In genomic region chr5:134099939-134100282, GRCh38 we compare ENCODE assay signal across 11 cellular contexts. TPM values are rescaled to one million over a fixed set of nuclear protein-coding genes. Genes with fewer than 3 reads are reported as not detected.
A peak's percentile ranks its signal among the peaks of the same experiment; 100 is the strongest.
DNase-seq lines count a peak whose midpoint lies in the region; ATAC-seq and TF ChIP-seq lines count a peak whose summit lies in the region.
"Had no signal": no experiment of that assay in that cellular context is flagged by ENCODE, and none has a peak within 500 bp of the region (broad histone marks: within the 10 kb centered on the region; RNA-seq: fewer than 3 reads in every experiment).

No MANE protein-coding gene starts in this region.

- POLR2A ChIA-PET in naive thymus-derived CD8-positive, alpha-beta T cell (lab: Charles Lee), result interaction anchor here (0.6 to 2.0 kb wide), 3 partner anchors 77 to 270 kb away, joined by 3 to 11 read pairs (median 4); partner anchors contain the start of gene SKP1

- H3K27ac ChIP-seq in HUES64 (ENCODE audit: low read depth, low read length) (peak overlapping the region; percentile 79; the same call in 1 of the 2 replicates), vagina (no peak overlapping the region)
- H3K27ac ChIP-seq: parathyroid adenoma had no signal

- H3K9me3 Mint-ChIP-seq in activated naive CD8-positive, alpha-beta T cell treated with anti-CD3 and anti-CD28 coated beads for 36 hours, result no peaks in the 10 kb centered on the region
- no peaks in the 10 kb centered on the region for H3K9me3 Mint-ChIP-seq in naive thymus-derived CD8-positive, alpha-beta T cell
- peaks cover 3% of the 10 kb centered on the region for H3K9me3 Mint-ChIP-seq in glutamatergic neuron (ENCODE audit: unreplicated experiment)

- H3K27ac Mint-ChIP-seq in activated naive CD8-positive, alpha-beta T cell treated with anti-CD3 and anti-CD28 coated beads for 36 hours, result peak overlapping the region; percentile 90
- H3K27ac Mint-ChIP-seq in naive thymus-derived CD8-positive, alpha-beta T cell, result peak overlapping the region; percentile 88 to 98 (median 96)
- H3K27ac Mint-ChIP-seq in glutamatergic neuron (ENCODE audit: unreplicated experiment), result no peak overlapping the region

- peaks cover 81% of the 10 kb centered on the region for H3K4me1 Mint-ChIP-seq in activated naive CD8-positive, alpha-beta T cell treated with anti-CD3 and anti-CD28 coated beads for 36 hours
- peaks cover 41 to 90% (median 85%) of the 10 kb centered on the region in 4 donors for H3K4me1 Mint-ChIP-seq in naive thymus-derived CD8-positive, alpha-beta T cell
- peaks cover 5% of the 10 kb centered on the region for H3K4me1 Mint-ChIP-seq in glutamatergic neuron (ENCODE audit: low read depth, unreplicated experiment)

- peak overlapping the region; percentile 21 for H3K4me3 ChIP-seq in GM12865 (ENCODE audit: low read depth, low read length)
- peak overlapping the region; percentile 15; the same call in 1 of the 2 replicates for H3K4me3 ChIP-seq in HUES64 (ENCODE audit: low read length)
- H3K4me3 ChIP-seq in vagina, result no peak overlapping the region

- intact Hi-C loops in vagina (cut with DNase I), result no loop called here

- H3K9ac ChIP-seq in HUES64 (ENCODE audit: low read depth, low read length), result 0 out of 2 replicates have a peak overlapping the region, but pooled peaks have one; percentile 5
- H3K9ac ChIP-seq: parathyroid adenoma had no signal

- H3K9me3 ChIP-seq in HUES64 (ENCODE audit: insufficient read depth, low read depth, low read length), result no peaks in the 10 kb centered on the region
- no peaks in the 10 kb centered on the region for H3K9me3 ChIP-seq in vagina

- H3K4me1 ChIP-seq in HUES64 (ENCODE audit: insufficient read depth, low read length) (peaks cover 38% of the 10 kb centered on the region), vagina (no peaks in the 10 kb centered on the region)
- H3K4me1 ChIP-seq: parathyroid adenoma had no signal

- TF ChIP-seq CTCF in GM12865 (IDR thresholded peaks at IDR 0.05; ENCODE audit: insufficient read depth, low read depth, low read length, missing control alignments), result no peak
- TF ChIP-seq CTCF in vagina (IDR thresholded peaks at IDR 0.05), result no peak
- TF ChIP-seq CTCF in glutamatergic neuron (IDR thresholded peaks at IDR 0.05; ENCODE audit: partially characterized antibody, unreplicated experiment), result no peak

- TF ChIP-seq POLR2A in vagina (IDR thresholded peaks at IDR 0.05), result no peak

- peak in 1 of 2 donors; percentile 9 for ATAC-seq in naive thymus-derived CD8-positive, alpha-beta T cell
- ATAC-seq in HG02973 (IDR thresholded peaks at IDR 0.05; ENCODE audit: unreplicated experiment), result no peak

- H3K36me3 ChIP-seq in HUES64 (ENCODE audit: insufficient read depth, low read length) (no peaks in the 10 kb centered on the region), vagina (no peaks in the 10 kb centered on the region)

- no peaks in the 10 kb centered on the region for H3K36me3 Mint-ChIP-seq in activated naive CD8-positive, alpha-beta T cell treated with anti-CD3 and anti-CD28 coated beads for 36 hours
- H3K36me3 Mint-ChIP-seq in naive thymus-derived CD8-positive, alpha-beta T cell, result no peaks in the 10 kb centered on the region
- no peaks in the 10 kb centered on the region for H3K36me3 Mint-ChIP-seq in glutamatergic neuron (ENCODE audit: unreplicated experiment)

- H3K27me3 ChIP-seq in HUES64 (ENCODE audit: insufficient read depth, low read length) (peaks cover 20% of the 10 kb centered on the region; the same call in 1 of the 2 replicates), vagina (no peaks in the 10 kb centered on the region)

- no peaks in the 10 kb centered on the region for H3K27me3 Mint-ChIP-seq in activated naive CD8-positive, alpha-beta T cell treated with anti-CD3 and anti-CD28 coated beads for 36 hours
- no peaks in the 10 kb centered on the region for H3K27me3 Mint-ChIP-seq in naive thymus-derived CD8-positive, alpha-beta T cell
- peaks cover 4% of the 10 kb centered on the region for H3K27me3 Mint-ChIP-seq in glutamatergic neuron (ENCODE audit: unreplicated experiment)

- WGBS in HUES64, result 28% methylated on average over 2 of the region's 2 CpGs

- peak overlapping the region; percentile 42 for H3K4me3 Mint-ChIP-seq in activated naive CD8-positive, alpha-beta T cell treated with anti-CD3 and anti-CD28 coated beads for 36 hours
- H3K4me3 Mint-ChIP-seq in naive thymus-derived CD8-positive, alpha-beta T cell, result peak overlapping the region; percentile 43 to 81 (median 73)
- H3K4me3 Mint-ChIP-seq in glutamatergic neuron (ENCODE audit: unreplicated experiment), result no peak overlapping the region

- DNase-seq in GM12865 (ENCODE audit: low read depth) (no peak), NCI-H146 (lab: John Stamatoyannopoulos, UW) (no peak), vagina (ENCODE audit: extremely low spot score in 2 of 2) (no peak), glutamatergic neuron (no peak)
- no peak for DNase-seq in activated naive CD8-positive, alpha-beta T cell treated with anti-CD3 and anti-CD28 coated beads for 36 hours
- DNase-seq in naive thymus-derived CD8-positive, alpha-beta T cell, result peak in 1 of 10 donors; percentile 32
- DNase-seq: cortex of kidney, NCI-H2171 treated with DMSO at 0.1 percent for 48 hours had no signal

RNA-seq across cellular contexts. Expression of gene TCF7, which starts 14.6 kb away (rescaled TPM):
- 10.2 TPM for polyA plus RNA-seq in HUES64 (2013, experiment 1 of 2)
- polyA plus RNA-seq in HUES64 (2013, experiment 2 of 2), result 10.4 TPM
- total RNA-seq in activated naive CD8-positive, alpha-beta T cell treated with anti-CD3 and anti-CD28 coated beads for 36 hours, result 10 to 100 TPM; 66.4 to 68.7 TPM
- total RNA-seq in naive thymus-derived CD8-positive, alpha-beta T cell, result 100 to 1,000 TPM; 910 to 911 TPM
- polyA plus RNA-seq in naive thymus-derived CD8-positive, alpha-beta T cell, result 100 to 1,000 TPM; 207 to 600 (median 328) TPM
- 1.7 TPM for total RNA-seq in vagina
- total RNA-seq in glutamatergic neuron (ENCODE audit: unreplicated experiment), result 5.8 TPM

Comparison
In these comparisons a context has a peak if more than half of its experiments do, and no peak if none do; other contexts are left out.
1. H3K4me3 ChIP-seq: peak in GM12865 (single experiment) and HUES64 (single experiment); none in vagina (0 of 2).
2. RNA of gene TCF7, which starts 14.6 kb away (total RNA-seq): 910 to 911 TPM in naive thymus-derived CD8-positive, alpha-beta T cell; 66.4 to 68.7 TPM in activated naive CD8-positive, alpha-beta T cell treated with anti-CD3 and anti-CD28 coated beads for 36 hours, 5.8 TPM in glutamatergic neuron (single experiment) and 1.7 TPM in vagina (single experiment); every median in the first group is over 10 times any median in the second.